In genomic region chr13:24107955-24108614, GRCh38 we compare ENCODE assay signal across 32 cellular contexts. TPM values are rescaled to one million over a fixed set of nuclear protein-coding genes. Genes with fewer than 3 reads are reported as not detected.
DNase-seq lines count a peak whose midpoint lies in the region; ATAC-seq and TF ChIP-seq lines count a peak whose summit lies in the region.
"Had no signal": no experiment of that assay in that cellular context is flagged by ENCODE, and none has a peak within 500 bp of the region (broad histone marks: within the 10 kb centered on the region; RNA-seq: fewer than 3 reads in every experiment).

No MANE protein-coding gene starts in this region.

- H3K9ac ChIP-seq in HCT116 (ENCODE audit: low read length) (no peak overlapping the region), mesenchymal stem cell (ENCODE audit: low read length) (no peak overlapping the region), MM.1S (ENCODE audit: low read length) (no peak overlapping the region)
- H3K9ac ChIP-seq: parathyroid adenoma had no signal

- no peak overlapping the region for H3K27ac Mint-ChIP-seq in type B pancreatic cell
- H3K27ac Mint-ChIP-seq: activated CD4-positive, alpha-beta T cell treated with anti-CD3 and anti-CD28 coated beads, Interleukin-2, amount 10 ng/mL, durations not matched to agents 7 days and 5 days; activated naive CD8-positive, alpha-beta T cell treated with anti-CD3 and anti-CD28 coated beads, Interleukin-2, amount 10 ng/mL, durations not matched to agents 7 days and 5 days; CD8-positive, alpha-beta T cell; dendritic cell treated with granulocyte-macrophage colony-stimulating factor and Interleukin-4, amounts not matched to agents 40 ng/mL and 50 ng/mL, for 4 days; nephron had no signal

- peaks cover 4% of the 10 kb centered on the region for H3K9me3 Mint-ChIP-seq in type B pancreatic cell
- H3K9me3 Mint-ChIP-seq: activated CD4-positive, alpha-beta T cell treated with anti-CD3 and anti-CD28 coated beads, Interleukin-2, amount 10 ng/mL, durations not matched to agents 7 days and 5 days; activated naive CD8-positive, alpha-beta T cell treated with anti-CD3 and anti-CD28 coated beads, Interleukin-2, amount 10 ng/mL, durations not matched to agents 7 days and 5 days; CD8-positive, alpha-beta T cell; dendritic cell treated with granulocyte-macrophage colony-stimulating factor and Interleukin-4, amounts not matched to agents 40 ng/mL and 50 ng/mL, for 4 days; H9; nephron had no signal

- H3F3A ChIP-seq in MM.1S (ENCODE audit: insufficient read depth, low read length), result no peaks in the 10 kb centered on the region

- no peak overlapping the region for H2AK5ac ChIP-seq in mesenchymal stem cell (ENCODE audit: low read length, severe bottlenecking)

- no peak for TF ChIP-seq POLR2A in HCT116 (IDR thresholded peaks at IDR 0.05; ENCODE audit: borderline replicate concordance, extremely low read depth, insufficient read depth, insufficient read length)

- H2BK120ac ChIP-seq in mesenchymal stem cell (ENCODE audit: low read depth, low read length), result no peak overlapping the region

- no TSS peak for BruUV-seq in HCT116 (replicated peaks; lab: Mats Ljungman, UMichigan)
- no TSS peak for BruUV-seq in OCI-LY7 (replicated peaks; lab: Mats Ljungman, UMichigan)

- no peaks in the 10 kb centered on the region for H3K79me2 ChIP-seq in HCT116 (ENCODE audit: insufficient read depth, low read length)
- no peaks in the 10 kb centered on the region for H3K79me2 ChIP-seq in MM.1S (ENCODE audit: low read length)
- no peaks in the 10 kb centered on the region for H3K79me2 ChIP-seq in OCI-LY7 (ENCODE audit: insufficient read depth, low read depth, low read length)
- H3K79me2 ChIP-seq: parathyroid adenoma had no signal

- CTCF ChIA-PET in HCT116 (lab: Charles Lee), result no interaction called here
- CTCF ChIA-PET in OCI-LY7 (lab: Charles Lee; ENCODE audit: unreplicated experiment), result no interaction called here

- TF ChIP-seq CTCF in HCT116 (IDR thresholded peaks at IDR 0.05 in 2 of 3, conservative IDR thresholded peaks at IDR 0.05 in 1 of 3; ENCODE audit: borderline replicate concordance in 1 of 3, insufficient read depth in 1 of 3, low read depth in 2 of 3, low read length in 2 of 3) (no peak), upper lobe of right lung (IDR thresholded peaks at IDR 0.05) (no peak), MM.1S (IDR thresholded peaks at IDR 0.05; ENCODE audit: low read length) (no peak), type B pancreatic cell (conservative IDR thresholded peaks at IDR 0.05) (no peak), OCI-LY7 (conservative IDR thresholded peaks at IDR 0.05; ENCODE audit: low read length) (no peak)

- H4K8ac ChIP-seq in mesenchymal stem cell (ENCODE audit: low read length), result no peak overlapping the region

- no peak overlapping the region for H3K4ac ChIP-seq in mesenchymal stem cell (ENCODE audit: low read depth in 1 of 2, low read length in 2 of 2)

- H3K14ac ChIP-seq in mesenchymal stem cell (ENCODE audit: low read length in 2 of 2), result no peak overlapping the region

- H3K4me2 ChIP-seq in HCT116 (ENCODE audit: low read length) (no peak overlapping the region), mesenchymal stem cell (ENCODE audit: low read length, poor library complexity, severe bottlenecking) (no peak overlapping the region), MM.1S (ENCODE audit: low read depth, low read length) (no peak overlapping the region), OCI-LY7 (ENCODE audit: low read length) (no peak overlapping the region)
- H3K4me2 ChIP-seq: smooth muscle cell had no signal

- H3K18ac ChIP-seq in mesenchymal stem cell (ENCODE audit: low read depth in 1 of 2, low read length in 2 of 2), result no peak overlapping the region

- no peaks in the 10 kb centered on the region for H3K36me3 Mint-ChIP-seq in type B pancreatic cell
- H3K36me3 Mint-ChIP-seq: activated naive CD8-positive, alpha-beta T cell treated with anti-CD3 and anti-CD28 coated beads, Interleukin-2, amount 10 ng/mL, durations not matched to agents 7 days and 5 days; CD8-positive, alpha-beta T cell had no signal

- peaks cover 4% of the 10 kb centered on the region for H3K4me1 Mint-ChIP-seq in type B pancreatic cell (ENCODE audit: unreplicated experiment)
- H3K4me1 Mint-ChIP-seq: activated CD4-positive, alpha-beta T cell treated with anti-CD3 and anti-CD28 coated beads, Interleukin-2, amount 10 ng/mL, durations not matched to agents 7 days and 5 days had no signal

- no peaks in the 10 kb centered on the region for H3K9me3 ChIP-seq in HCT116 (ENCODE audit: control insufficient read depth in 1 of 2, insufficient read depth in 1 of 2, low read depth in 1 of 2, low read length in 2 of 2)
- H3K9me3 ChIP-seq in mesenchymal stem cell (ENCODE audit: control insufficient read depth, low read length), result no peaks in the 10 kb centered on the region
- no peaks in the 10 kb centered on the region for H3K9me3 ChIP-seq in upper lobe of right lung
- no peaks in the 10 kb centered on the region for H3K9me3 ChIP-seq in MM.1S (replicated peaks; ENCODE audit: insufficient read depth, low read length)
- no peaks in the 10 kb centered on the region for H3K9me3 ChIP-seq in OCI-LY7 (ENCODE audit: low read length)
- H3K9me3 ChIP-seq: BE2C, esophagus squamous epithelium, lower lobe of right lung, right atrium auricular region, SJCRH30, uterus had no signal

- no peak overlapping the region for H2BK12ac ChIP-seq in mesenchymal stem cell (ENCODE audit: low read length in 2 of 2)

- H2BK15ac ChIP-seq in mesenchymal stem cell (ENCODE audit: low read depth, poor library complexity, severe bottlenecking), result no peak overlapping the region

- H2BK5ac ChIP-seq in mesenchymal stem cell (ENCODE audit: low read depth, low read length, poor library complexity, severe bottlenecking), result no peak overlapping the region

- H3K4me3 ChIP-seq in HCT116 (replicated peaks in 1 of 2; ENCODE audit: low read depth in 1 of 2, low read length in 2 of 2), result no peak overlapping the region
- H3K4me3 ChIP-seq in mesenchymal stem cell (ENCODE audit: insufficient read depth in 1 of 2, low read depth in 1 of 2, low read length in 2 of 2), result no peak overlapping the region
- no peak overlapping the region for H3K4me3 ChIP-seq in upper lobe of right lung
- no peak overlapping the region for H3K4me3 ChIP-seq in MM.1S (ENCODE audit: low read length)
- H3K4me3 ChIP-seq in OCI-LY7 (ENCODE audit: low read depth, low read length, poor library complexity, severe bottlenecking), result no peak overlapping the region
- H3K4me3 ChIP-seq: esophagus squamous epithelium, lower lobe of right lung, right atrium auricular region, SJCRH30, smooth muscle cell, uterus had no signal

- H3K4me3 Mint-ChIP-seq in type B pancreatic cell, result no peak overlapping the region
- H3K4me3 Mint-ChIP-seq: activated CD4-positive, alpha-beta T cell treated with anti-CD3 and anti-CD28 coated beads, Interleukin-2, amount 10 ng/mL, durations not matched to agents 7 days and 5 days; activated naive CD8-positive, alpha-beta T cell treated with anti-CD3 and anti-CD28 coated beads, Interleukin-2, amount 10 ng/mL, durations not matched to agents 7 days and 5 days; CD8-positive, alpha-beta T cell; dendritic cell treated with granulocyte-macrophage colony-stimulating factor and Interleukin-4, amounts not matched to agents 40 ng/mL and 50 ng/mL, for 4 days; H9; nephron had no signal

- no peak for DNase-seq in HCT116 (ENCODE audit: low read depth, low spot score)
- peak; percentile 48 for DNase-seq in amniotic epithelial cell (ENCODE audit: low read depth)
- peak; percentile 21 for DNase-seq in mesenchymal stem cell
- peak; percentile 17 for DNase-seq in upper lobe of right lung
- no peak for DNase-seq in MM.1S
- DNase-seq in type B pancreatic cell (ENCODE audit: extremely low spot score, unreplicated experiment), result no peak
- DNase-seq in OCI-LY7 (ENCODE audit: low spot score), result no peak
- DNase-seq: ACHN; activated CD4-positive, alpha-beta T cell treated with anti-CD3 and anti-CD28 coated beads, Interleukin-2, amount 10 ng/mL, durations not matched to agents 7 days and 5 days; activated gamma-delta T cell; activated naive CD8-positive, alpha-beta T cell treated with anti-CD3 and anti-CD28 coated beads, Interleukin-2, amount 10 ng/mL, durations not matched to agents 7 days and 5 days; BE2C; CD8-positive, alpha-beta T cell; central memory CD4-positive, alpha-beta T cell; esophagus squamous epithelium; H9; lower lobe of right lung; NCI-H1092; NCI-H187; NCI-H2171; RPMI8226; SJCRH30; stimulated activated CD4-positive, alpha-beta T cell treated with anti-CD3 and anti-CD28 coated beads, Interleukin-1b, Interleukin-23, amount 100 ng/mL, for 48 hours; stimulated activated naive CD8-positive, alpha-beta T cell treated with anti-CD3 and anti-CD28 coated beads, Interleukin-15, Interleukin-2, amounts not matched to agents 100 U/mL and 50 U/mL, for 24 hours; T1000; uterus; WERI-Rb-1 had no signal

- POLR2A ChIA-PET in HCT116 (lab: Charles Lee) (no interaction called here), OCI-LY7 (lab: Charles Lee) (no interaction called here)

- H3K27me3 Mint-ChIP-seq in type B pancreatic cell, result no peaks in the 10 kb centered on the region

- H3K23ac ChIP-seq in mesenchymal stem cell (ENCODE audit: low read length in 2 of 2), result no peak overlapping the region

- H3K27ac ChIP-seq in HCT116 (ENCODE audit: low read depth, low read length), result no peak overlapping the region
- H3K27ac ChIP-seq in mesenchymal stem cell (ENCODE audit: low read length, poor library complexity, severe bottlenecking), result no peak overlapping the region
- no peak overlapping the region for H3K27ac ChIP-seq in upper lobe of right lung
- H3K27ac ChIP-seq in MM.1S (ENCODE audit: low read length), result no peak overlapping the region
- H3K27ac ChIP-seq in OCI-LY7 (ENCODE audit: low read depth, low read length, poor library complexity, severe bottlenecking), result no peak overlapping the region
- H3K27ac ChIP-seq: esophagus squamous epithelium, lower lobe of right lung, parathyroid adenoma, right atrium auricular region, SJCRH30, uterus, WERI-Rb-1 had no signal

- no peak overlapping the region for H4K91ac ChIP-seq in mesenchymal stem cell (ENCODE audit: low read length)

- H3K9me2 ChIP-seq in HCT116 (ENCODE audit: insufficient read depth), result no peaks in the 10 kb centered on the region
- no peaks in the 10 kb centered on the region for H3K9me2 ChIP-seq in MM.1S (replicated peaks; ENCODE audit: insufficient read depth, low read length)
- no peaks in the 10 kb centered on the region for H3K9me2 ChIP-seq in OCI-LY7 (ENCODE audit: insufficient read depth, low read length)

- TF ChIP-seq RAD21 in HCT116 (IDR thresholded peaks at IDR 0.05; ENCODE audit: low read depth), result no peak

- H3K36me3 ChIP-seq in HCT116 (ENCODE audit: control insufficient read depth in 1 of 2, insufficient read depth in 2 of 2, low read length in 2 of 2), result no peaks in the 10 kb centered on the region
- H3K36me3 ChIP-seq in mesenchymal stem cell (ENCODE audit: control insufficient read depth in 1 of 2, insufficient read depth in 2 of 2, low read depth in 1 of 2, low read length in 2 of 2), result no peaks in the 10 kb centered on the region
- no peaks in the 10 kb centered on the region for H3K36me3 ChIP-seq in upper lobe of right lung
- H3K36me3 ChIP-seq in MM.1S (replicated peaks; ENCODE audit: insufficient read depth, low read length), result no peaks in the 10 kb centered on the region
- H3K36me3 ChIP-seq in OCI-LY7 (ENCODE audit: insufficient read depth, low read length), result no peaks in the 10 kb centered on the region
- H3K36me3 ChIP-seq: BE2C, esophagus squamous epithelium, lower lobe of right lung, right atrium auricular region, SJCRH30, uterus, WERI-Rb-1 had no signal

- no peaks in the 10 kb centered on the region for H3K79me1 ChIP-seq in mesenchymal stem cell (replicated peaks; ENCODE audit: low read length, poor library complexity, severe bottlenecking)

- intact Hi-C loops in HCT116 (cut with micrococcal nuclease) (no loop called here), upper lobe of right lung (cut with DNase I) (no loop called here), OCI-LY7 (cut with micrococcal nuclease; ENCODE audit: unreplicated experiment) (no loop called here)

- H3K27me3 ChIP-seq in HCT116 (ENCODE audit: insufficient read depth, low read length) (no peaks in the 10 kb centered on the region), mesenchymal stem cell (ENCODE audit: control insufficient read depth in 1 of 2, insufficient read depth in 1 of 2, low read length in 2 of 2) (peaks cover 0 to 4% of the 10 kb centered on the region in 2 experiments), upper lobe of right lung (no peaks in the 10 kb centered on the region), MM.1S (replicated peaks; ENCODE audit: insufficient read depth, low read length) (no peaks in the 10 kb centered on the region)
- H3K27me3 ChIP-seq: esophagus squamous epithelium, right atrium auricular region, SJCRH30, uterus had no signal

- 69% methylated on average over 16 of the region's 16 CpGs for WGBS in mesenchymal stem cell

- H3K4me1 ChIP-seq in HCT116 (ENCODE audit: control insufficient read depth in 1 of 2, insufficient read depth in 2 of 2, low read length in 2 of 2) (no peaks in the 10 kb centered on the region; a peak in 1 of 4 replicates), mesenchymal stem cell (ENCODE audit: control insufficient read depth, insufficient read depth, low read depth, low read length) (no peaks in the 10 kb centered on the region), upper lobe of right lung (no peaks in the 10 kb centered on the region), MM.1S (ENCODE audit: low read length) (no peaks in the 10 kb centered on the region), OCI-LY7 (ENCODE audit: insufficient read depth, low read length, poor library complexity, severe bottlenecking) (peaks cover 9% of the 10 kb centered on the region)
- H3K4me1 ChIP-seq: BE2C, esophagus squamous epithelium, lower lobe of right lung, parathyroid adenoma, SJCRH30, uterus had no signal

- peak; percentile 53; the same call in 1 of the 2 replicates for ATAC-seq in HCT116
- no peak for ATAC-seq in upper lobe of right lung
- ATAC-seq: CD8-positive, alpha-beta T cell; lower lobe of right lung; stimulated activated naive CD8-positive, alpha-beta T cell treated with anti-CD3 and anti-CD28 coated beads, Interleukin-15, Interleukin-2, amounts not matched to agents 100 U/mL and 50 U/mL, for 24 hours had no signal

- RAD21 ChIA-PET in HCT116 (lab: Charles Lee; ENCODE audit: low non-redundant PET in 1 of 2, low total read pairs in 2 of 2, uncharacterized antibody in 2 of 2, unreplicated experiment in 2 of 2), result no interaction called here

- no peaks in the 10 kb centered on the region for H4K20me1 ChIP-seq in HCT116 (ENCODE audit: insufficient read depth)
- H4K20me1 ChIP-seq in MM.1S (ENCODE audit: insufficient read depth, low read length), result no peaks in the 10 kb centered on the region
- no peaks in the 10 kb centered on the region for H4K20me1 ChIP-seq in OCI-LY7 (ENCODE audit: insufficient read depth, low read length)

- H2AFZ ChIP-seq in HCT116 (ENCODE audit: low read depth, low read length, poor library complexity, severe bottlenecking) (no peak overlapping the region), mesenchymal stem cell (ENCODE audit: low read depth, low read length) (no peak overlapping the region), MM.1S (ENCODE audit: low read length) (no peak overlapping the region), OCI-LY7 (ENCODE audit: low read length) (no peak overlapping the region)
- H2AFZ ChIP-seq: parathyroid adenoma had no signal

RNA-seq across cellular contexts. Expression of gene SPATA13, which starts 52.4 kb away (rescaled TPM):
- 21.4 TPM for total RNA-seq in HCT116 (2021; ENCODE audit: unreplicated experiment)
- 7.3 and 8.0 TPM in 2 replicates for polyA plus RNA-seq in HCT116 (2012)
- 5.8 TPM for polyA plus RNA-seq in mesenchymal stem cell (2013, experiment 1 of 2)
- polyA plus RNA-seq in mesenchymal stem cell (2013, experiment 2 of 2), result 6.8 TPM
- 34.4 TPM for total RNA-seq in upper lobe of right lung
- 15.2 and 22.0 TPM in 2 replicates for total RNA-seq in type B pancreatic cell (ENCODE audit: low replicate concordance)
- total RNA-seq in OCI-LY7 (2014; rRNA removed; shearing (Covaris generic)), result 3.8 and 6.6 TPM in 2 replicates
- total RNA-seq in OCI-LY7 (2022), result 32.0 and 32.4 TPM in 2 replicates

Comparison
In these comparisons a context has a peak if more than half of its experiments do, and no peak if none do; other contexts are left out.
1. DNase-seq: peak in amniotic epithelial cell (single experiment), mesenchymal stem cell (single experiment) and upper lobe of right lung (single experiment); none in HCT116 (single experiment), MM.1S (single experiment), type B pancreatic cell (single experiment) and OCI-LY7 (single experiment).